In genomic region chr2:110712737-110713136, GRCh38 we compare ENCODE assay signal across 7 cellular contexts. TPM values are rescaled to one million over a fixed set of nuclear protein-coding genes. Genes with fewer than 3 reads are reported as not detected.
"Had no signal": no experiment of that assay in that cellular context is flagged by ENCODE, and none has a peak within 500 bp of the region (broad histone marks: within the 10 kb centered on the region; RNA-seq: fewer than 3 reads in every experiment).

No MANE protein-coding gene starts in this region.

- H3K4me3 Mint-ChIP-seq: GM23338, H9, IgD-negative memory B cell had no signal

- H3K4me3 ChIP-seq: GM23338 had no signal

- H3K27ac ChIP-seq: HL-60 had no signal

- ATAC-seq: GM23338, HepG2 had no signal

- H3K27ac Mint-ChIP-seq: GM23338, H9, IgD-negative memory B cell had no signal

- H3K9me3 Mint-ChIP-seq: GM23338, H9 had no signal

- H2AFZ ChIP-seq: GM23338 had no signal

- H3K4me1 Mint-ChIP-seq: GM23338, IgD-negative memory B cell had no signal

- H3K4me2 ChIP-seq: GM23338 had no signal

- DNase-seq: H9, KBM-7 had no signal

RNA-seq across cellular contexts. Expression of gene ACOXL, which starts 19.6 kb away (rescaled TPM):
- total RNA-seq: HepG2, HT1080 had no signal
- polyA plus RNA-seq: HepG2, IgD-negative memory B cell had no signal
